In the genomic region with DNA sequence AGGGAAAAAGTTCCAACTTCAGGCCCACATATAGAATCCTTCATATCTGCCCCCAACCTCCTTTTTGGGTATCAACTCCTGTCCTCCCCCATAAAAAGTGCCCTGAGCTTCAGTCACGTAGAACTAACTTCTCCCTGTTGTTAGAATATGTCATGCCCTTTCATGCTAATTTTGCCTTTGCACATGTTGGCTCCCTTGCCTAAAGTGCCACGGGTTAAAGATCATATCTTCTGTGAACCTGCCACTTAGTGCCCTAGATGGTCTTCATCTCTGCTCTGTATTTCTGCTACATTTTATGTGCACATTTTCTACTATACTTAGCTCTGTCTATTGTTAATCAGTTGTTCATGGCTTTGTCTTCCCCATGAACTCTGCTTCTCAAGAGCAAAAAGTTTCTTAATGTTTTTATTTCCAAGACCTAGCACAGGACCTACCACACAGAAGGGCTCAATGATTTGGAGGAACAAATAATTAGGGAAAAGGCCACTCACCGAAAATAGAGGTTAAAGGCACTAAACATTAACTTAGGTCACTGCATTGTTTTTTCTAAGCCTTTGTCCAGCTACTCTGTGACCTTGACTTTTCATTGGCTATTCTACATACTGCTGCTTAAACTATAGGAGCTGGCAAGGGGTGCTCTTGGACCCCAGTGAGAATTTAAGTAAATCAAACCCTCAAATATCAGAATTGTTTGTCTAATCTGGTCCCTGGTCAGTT, we compare ENCODE assay signal across 19 cellular contexts.
DNase-seq lines count a peak whose midpoint lies in the region; ATAC-seq and TF ChIP-seq lines count a peak whose summit lies in the region.
"Had no signal": no experiment of that assay in that cellular context is flagged by ENCODE, and none has a peak within 500 bp of the region (broad histone marks: within the 10 kb centered on the region; RNA-seq: fewer than 3 reads in every experiment).

No MANE protein-coding gene starts in this region.

- 52% methylated on average over 3 of the region's 3 CpGs for whole genome bisulfite sequencing in liver

- H3K36me3 Mint-ChIP-seq in HFFc6 (ENCODE audit: low read depth) (no peaks in the 10 kb centered on the region), nephron (ENCODE audit: low read depth) (no peaks in the 10 kb centered on the region)

- H3K36me3 ChIP-seq in liver (ENCODE audit: control insufficient read depth in 4 of 4, insufficient read depth in 3 of 4, low read depth in 1 of 4, low read length in 3 of 4) = no peaks in the 10 kb centered on the region
- H3K36me3 ChIP-seq in H7 (replicated peaks; ENCODE audit: control insufficient read depth, insufficient read depth, low read length) = no peaks in the 10 kb centered on the region

- DNase-seq in HFFc6 = no peak
- no peak for DNase-seq in left lobe of liver (ENCODE audit: low spot score)
- no peak for DNase-seq in H7
- no peak for DNase-seq in dedifferentiated amniotic fluid mesenchymal stem cell (ENCODE audit: extremely low spot score)
- DNase-seq: AML-193; Caco-2; Calu3; CD4-positive, alpha-beta T cell; CD8-positive, alpha-beta T cell; DMS79 treated with DMSO at 0.1 percent for 48 hours; GF-D8 had no signal

- H3K4me1 Mint-ChIP-seq in HFFc6 (ENCODE audit: low read depth) = peaks cover 45% of the 10 kb centered on the region
- H3K4me1 Mint-ChIP-seq in nephron = peaks cover 61% of the 10 kb centered on the region

- H3K27me3 ChIP-seq in liver (ENCODE audit: control insufficient read depth in 4 of 4, insufficient read depth in 4 of 4, low read length in 3 of 4) = no peaks in the 10 kb centered on the region
- H3K27me3 ChIP-seq in H7 (ENCODE audit: control insufficient read depth, insufficient read depth, low read length) = no peaks in the 10 kb centered on the region
- H3K27me3 ChIP-seq: BLaER1 treated with 17β-estradiol and CSF1 and Interleukin-3, amounts not matched to agents 10 nM and 100 nM had no signal

- TF ChIP-seq CTCF in HFFc6 (IDR thresholded peaks at IDR 0.05) (no peak), liver (IDR thresholded peaks at IDR 0.05; ENCODE audit: low read depth, low read length, missing input control) (no peak), nephron (IDR thresholded peaks at IDR 0.05; ENCODE audit: unreplicated experiment in 3 of 3) (no peak)

- no peak overlapping the region for H3K9ac ChIP-seq in liver (ENCODE audit: low read depth in 1 of 2, low read length in 2 of 2)
- H3K9ac ChIP-seq: BLaER1 treated with 17β-estradiol and CSF1 and Interleukin-3, amounts not matched to agents 10 nM and 100 nM had no signal

- H3K4me3 ChIP-seq in liver (ENCODE audit: low read depth in 1 of 3, low read length in 3 of 3) (no peak overlapping the region), H7 (ENCODE audit: insufficient read depth, low read depth, low read length) (no peak overlapping the region)
- H3K4me3 ChIP-seq: A549; BLaER1 treated with 17β-estradiol and CSF1 and Interleukin-3, amounts not matched to agents 10 nM and 100 nM had no signal

- H3K9me3 Mint-ChIP-seq in HFFc6 = no peaks in the 10 kb centered on the region
- H3K9me3 Mint-ChIP-seq in nephron = no peaks in the 10 kb centered on the region
- H3K9me3 Mint-ChIP-seq: CD4-positive, alpha-beta T cell; CD8-positive, alpha-beta T cell had no signal

- H3K27ac ChIP-seq in liver (ENCODE audit: low read depth in 1 of 2, low read length in 2 of 2) = no peak overlapping the region
- H3K27ac ChIP-seq: 22Rv1; A549; BLaER1 treated with 17β-estradiol and CSF1 and Interleukin-3, amounts not matched to agents 10 nM and 100 nM; C4-2B had no signal

- H3K27me3 Mint-ChIP-seq in HFFc6 (ENCODE audit: insufficient read depth) (no peaks in the 10 kb centered on the region; the same call in 1 of the 2 replicates), nephron (ENCODE audit: low read depth) (no peaks in the 10 kb centered on the region)
- H3K27me3 Mint-ChIP-seq: B cell; CD4-positive, alpha-beta T cell had no signal

- no peak overlapping the region for H3K4me3 Mint-ChIP-seq in HFFc6
- no peak overlapping the region for H3K4me3 Mint-ChIP-seq in nephron
- H3K4me3 Mint-ChIP-seq: B cell; CD4-positive, alpha-beta T cell; CD8-positive, alpha-beta T cell had no signal

- H3K4me1 ChIP-seq in liver (ENCODE audit: control insufficient read depth in 4 of 4, insufficient read depth in 4 of 4, low read length in 3 of 4) = peaks cover 0 to 4% (median 1%) of the 10 kb centered on the region in 4 donors
- H3K4me1 ChIP-seq: Caco-2 had no signal

- peak overlapping the region; percentile 72 for H3K27ac Mint-ChIP-seq in HFFc6
- peak overlapping the region; percentile 16 to 75 (median 26) for H3K27ac Mint-ChIP-seq in nephron
- H3K27ac Mint-ChIP-seq: B cell; CD4-positive, alpha-beta T cell; CD8-positive, alpha-beta T cell had no signal

- TF ChIP-seq RAD21 in liver (IDR thresholded peaks at IDR 0.05) = no peak

- H3K9me3 ChIP-seq in liver (ENCODE audit: control insufficient read depth in 4 of 4, low read length in 3 of 4) = no peaks in the 10 kb centered on the region
- H3K9me3 ChIP-seq: A549, Caco-2 had no signal

- ATAC-seq in left lobe of liver (peak; percentile 75), GM18909 (IDR thresholded peaks at IDR 0.05; ENCODE audit: poor library complexity, unreplicated experiment) (no peak)
- ATAC-seq: A549; CD8-positive, alpha-beta T cell had no signal

TF ChIP-seq in liver, 16 proteins besides CTCF, POLR2A, EP300 and RAD21:
- TF ChIP-seq RXRA (IDR thresholded peaks at IDR 0.05) (peak in 1 of 2 donors; percentile 69), HNF4A (conservative IDR thresholded peaks at IDR 0.05) (peak; percentile 41), NR2F2 (IDR thresholded peaks at IDR 0.05) (no peak)
